In genomic region chr19:16330811-16331690, GRCh38 we compare ENCODE assay signal across 11 cellular contexts. TPM values are rescaled to one million over a fixed set of nuclear protein-coding genes. Genes with fewer than 3 reads are reported as not detected.
DNase-seq lines count a peak whose midpoint lies in the region; ATAC-seq and TF ChIP-seq lines count a peak whose summit lies in the region.
"Had no signal": no experiment of that assay in that cellular context is flagged by ENCODE, and none has a peak within 500 bp of the region (broad histone marks: within the 10 kb centered on the region; RNA-seq: fewer than 3 reads in every experiment).

No MANE protein-coding gene starts in this region.

- no peak for ATAC-seq in IMR-90 (ENCODE audit: low read depth)
- no peak for ATAC-seq in lung (ENCODE audit: insufficient read depth, low FRiP score)
- ATAC-seq in HG02759 (IDR thresholded peaks at IDR 0.05; ENCODE audit: unreplicated experiment): no peak
- ATAC-seq in GM18498 (IDR thresholded peaks at IDR 0.05; ENCODE audit: unreplicated experiment): no peak

- peak overlapping the region; percentile 100 for H3K4me3 Mint-ChIP-seq in activated naive CD4-positive, alpha-beta T cell treated with anti-CD3 and anti-CD28 coated beads, Interleukin-2, amount 10 ng/mL, durations not matched to agents 7 days and 5 days

- TF ChIP-seq RAD21 in IMR-90 (IDR thresholded peaks at IDR 0.05; ENCODE audit: low read length): no peak

- peaks cover 37% of the 10 kb centered on the region for H3K27me3 Mint-ChIP-seq in activated naive CD4-positive, alpha-beta T cell treated with anti-CD3 and anti-CD28 coated beads, Interleukin-2, amount 10 ng/mL, durations not matched to agents 7 days and 5 days

- peak overlapping the region in 9 of 11 experiments; percentile 90 to 99 (median 98); a peak in 16 of 22 replicates for H3K4me2 ChIP-seq in BLaER1 treated with 17β-estradiol and CSF1 and Interleukin-3, amounts not matched to agents 10 nM and 100 nM
- H3K4me2 ChIP-seq in IMR-90 (ENCODE audit: low read depth, low read length): no peak overlapping the region

- H3K79me1 ChIP-seq in IMR-90 (ENCODE audit: low read depth in 1 of 2, low read length in 2 of 2): peaks cover 2 to 23% of the 10 kb centered on the region in 2 experiments; a peak in 3 of 4 replicates

- H3K9me1 ChIP-seq in IMR-90 (ENCODE audit: insufficient read depth, low read length): 0 out of 2 replicates have a peak, but pooled peaks cover 3% of the 10 kb centered on the region

- no peak for TF ChIP-seq CTCF in IMR-90 (conservative IDR thresholded peaks at IDR 0.05; ENCODE audit: low read depth, low read length)
- TF ChIP-seq CTCF in lung (IDR thresholded peaks at IDR 0.05; ENCODE audit: control extremely low read depth, extremely low read depth): no peak

- H4K20me1 ChIP-seq in BLaER1 treated with 17β-estradiol and CSF1 and Interleukin-3, amounts not matched to agents 10 nM and 100 nM: peaks cover 10 to 22% (median 14%) of the 10 kb centered on the region in 11 experiments; a peak in 21 of 22 replicates
- H4K20me1 ChIP-seq in IMR-90 (ENCODE audit: insufficient read depth, low read length): peaks cover 33% of the 10 kb centered on the region

- peak; percentile 70 for TF ChIP-seq POLR2A in IMR-90 (IDR thresholded peaks at IDR 0.05; ENCODE audit: low read depth, low read length)

- no peak overlapping the region for H3K4me3 ChIP-seq in BLaER1 treated with 17β-estradiol and CSF1 and Interleukin-3, amounts not matched to agents 10 nM and 100 nM
- H3K4me3 ChIP-seq in IMR-90 (ENCODE audit: insufficient read depth, low read depth, low read length) (no peak overlapping the region), lung (no peak overlapping the region)
- H3K4me3 ChIP-seq: body of pancreas, right lobe of liver had no signal

- intact Hi-C loops in IMR-90 (cut with micrococcal nuclease): no loop called here

- peaks cover 0 to 8% (median 0%) of the 10 kb centered on the region in 11 experiments; a peak in 6 of 22 replicates for H3K27me3 ChIP-seq in BLaER1 treated with 17β-estradiol and CSF1 and Interleukin-3, amounts not matched to agents 10 nM and 100 nM
- H3K27me3 ChIP-seq in IMR-90 (ENCODE audit: control insufficient read depth, insufficient read depth, low read length): no peaks in the 10 kb centered on the region
- no peaks in the 10 kb centered on the region for H3K27me3 ChIP-seq in lung (ENCODE audit: control insufficient read depth, insufficient read depth)
- H3K27me3 ChIP-seq: body of pancreas, right lobe of liver had no signal

- H2BK15ac ChIP-seq in IMR-90 (ENCODE audit: low read depth, low read length): no peak overlapping the region

- H3K4me1 Mint-ChIP-seq in activated naive CD4-positive, alpha-beta T cell treated with anti-CD3 and anti-CD28 coated beads, Interleukin-2, amount 10 ng/mL, durations not matched to agents 7 days and 5 days: peaks cover 51% of the 10 kb centered on the region

- BruUV-seq in IMR-90 (replicated peaks; lab: Mats Ljungman, UMichigan): no TSS peak

- H2BK120ac ChIP-seq in IMR-90 (ENCODE audit: low read depth, low read length): no peak overlapping the region

- H3K9me3 ChIP-seq in BLaER1 treated with 17β-estradiol and CSF1 and Interleukin-3, amounts not matched to agents 10 nM and 100 nM (replicated peaks in 1 of 11): peaks cover 0 to 2% (median 0%) of the 10 kb centered on the region in 11 experiments; a peak in 6 of 22 replicates
- H3K9me3 ChIP-seq in IMR-90 (ENCODE audit: control insufficient read depth, insufficient read depth, low read length): no peaks in the 10 kb centered on the region
- H3K9me3 ChIP-seq in lung (ENCODE audit: control insufficient read depth in 2 of 2, insufficient read depth in 1 of 2, low read length in 1 of 2): no peaks in the 10 kb centered on the region
- H3K9me3 ChIP-seq: body of pancreas, right lobe of liver had no signal

- no peak overlapping the region for H2AFZ ChIP-seq in IMR-90 (replicated peaks; ENCODE audit: low read length, poor library complexity)

- H3K27ac ChIP-seq in BLaER1 treated with 17β-estradiol and CSF1 and Interleukin-3, amounts not matched to agents 10 nM and 100 nM: peak overlapping the region in 10 of 11 experiments; percentile 92 to 99 (median 96); a peak in 20 of 22 replicates
- H3K27ac ChIP-seq in IMR-90 (ENCODE audit: insufficient read depth, low read length) (no peak overlapping the region), lung (ENCODE audit: low read depth in 1 of 2, low read length in 1 of 2) (peak overlapping the region; percentile 29 to 49)
- H3K27ac ChIP-seq: right lobe of liver had no signal

- H2AK9ac ChIP-seq in IMR-90 (replicated peaks; ENCODE audit: low read depth, low read length, poor library complexity): no peak overlapping the region

- in situ Hi-C loops in IMR-90 (cut with MboI; ENCODE audit: low sequenced_read_pairs): no loop called here

- no peak overlapping the region for H3K56ac ChIP-seq in IMR-90 (ENCODE audit: extremely low read depth, insufficient read depth, low read length)

- peaks cover 2% of the 10 kb centered on the region for H3K9me3 Mint-ChIP-seq in activated naive CD4-positive, alpha-beta T cell treated with anti-CD3 and anti-CD28 coated beads, Interleukin-2, amount 10 ng/mL, durations not matched to agents 7 days and 5 days

- dilution Hi-C loops in IMR-90 (cut with HindIII; ENCODE audit: low sequenced_read_pairs, unreplicated experiment): no loop called here

- H3K14ac ChIP-seq in IMR-90 (replicated peaks; ENCODE audit: low read depth, low read length): no peak overlapping the region

- CTCF ChIA-PET in IMR-90 (lab: Yijun Ruan, JAX): interaction anchor here (0.6 to 1.0 kb wide), 2 partner anchors 83 to 460 kb away, joined by 3 to 4 read pairs; no protein-coding TSS in a partner anchor
- CTCF ChIA-PET in activated naive CD4-positive, alpha-beta T cell treated with anti-CD3 and anti-CD28 coated beads, Interleukin-2, amount 10 ng/mL, durations not matched to agents 7 days and 5 days (lab: Charles Lee): interaction anchor here (1.0 to 4.8 kb wide), 7 partner anchors 11 to 84 kb away, joined by 3 to 39 read pairs (median 8); no protein-coding TSS in a partner anchor

- no peak overlapping the region for H4K91ac ChIP-seq in IMR-90 (ENCODE audit: insufficient read depth, low read depth, low read length)

- DNase-seq in IMR-90 (no peak), lung (ENCODE audit: low spot score) (no peak), SKM-1 treated with dmso at 0.1 percent for 144 hours (lab: John Stamatoyannopoulos, UW; ENCODE audit: unreplicated experiment) (no peak), occipital lobe (lab: John Stamatoyannopoulos, UW) (no peak)
- peak; percentile 59 for DNase-seq in activated naive CD4-positive, alpha-beta T cell treated with anti-CD3 and anti-CD28 coated beads, Interleukin-2, amount 10 ng/mL, durations not matched to agents 7 days and 5 days
- DNase-seq: H7 had no signal

- no peak overlapping the region for H4K8ac ChIP-seq in IMR-90 (ENCODE audit: low read depth in 2 of 2, low read length in 2 of 2)

- H3K18ac ChIP-seq in IMR-90 (ENCODE audit: low read depth, low read length): no peak overlapping the region

- peak overlapping the region; percentile 39; the same call in 1 of the 2 replicates for H2BK20ac ChIP-seq in IMR-90 (ENCODE audit: low read depth, low read length)

- peak overlapping the region; percentile 100 for H3K27ac Mint-ChIP-seq in activated naive CD4-positive, alpha-beta T cell treated with anti-CD3 and anti-CD28 coated beads, Interleukin-2, amount 10 ng/mL, durations not matched to agents 7 days and 5 days

- H3K9ac ChIP-seq in BLaER1 treated with 17β-estradiol and CSF1 and Interleukin-3, amounts not matched to agents 10 nM and 100 nM: peak overlapping the region in 8 of 11 experiments; percentile 32 to 99 (median 98); a peak in 11 of 22 replicates
- H3K9ac ChIP-seq in IMR-90 (ENCODE audit: low read depth, low read length): no peak overlapping the region

- POLR2A ChIA-PET in IMR-90 (lab: Charles Lee; ENCODE audit: unreplicated experiment): no interaction called here

- no peak overlapping the region for H3K4ac ChIP-seq in IMR-90 (ENCODE audit: low read depth, low read length)

- peaks cover 46 to 70% (median 50%) of the 10 kb centered on the region in 10 experiments for H3K4me1 ChIP-seq in BLaER1 treated with 17β-estradiol and CSF1 and Interleukin-3, amounts not matched to agents 10 nM and 100 nM
- H3K4me1 ChIP-seq in IMR-90 (ENCODE audit: control insufficient read depth, insufficient read depth, low read length) (peaks cover 16% of the 10 kb centered on the region), lung (ENCODE audit: control insufficient read depth in 2 of 2, insufficient read depth in 2 of 2, low read length in 2 of 2) (peaks cover 0 to 4% of the 10 kb centered on the region in 2 donors)
- H3K4me1 ChIP-seq: right lobe of liver had no signal

- H2AK5ac ChIP-seq in IMR-90 (ENCODE audit: low read depth, low read length): peak overlapping the region; percentile 76; the same call in 1 of the 2 replicates

- H3K23ac ChIP-seq in IMR-90 (ENCODE audit: low read depth, low read length): no peak overlapping the region

- WGBS in IMR-90 (ENCODE audit: extremely low coverage in 2 of 2, insufficient read length in 1 of 2), 2 experiments: 90% methylated on average over 2 of the region's 16 CpGs; no CpG with 5 or more reads in 1 of the 2 experiments
- WGBS in lung, 2 donors: 81 to 88% methylated on average over 16 of the region's 16 CpGs

- no peak overlapping the region for H4K5ac ChIP-seq in IMR-90 (ENCODE audit: low read depth, low read length)

- H3K36me3 Mint-ChIP-seq in activated naive CD4-positive, alpha-beta T cell treated with anti-CD3 and anti-CD28 coated beads, Interleukin-2, amount 10 ng/mL, durations not matched to agents 7 days and 5 days: peaks cover 43% of the 10 kb centered on the region

- H3K36me3 ChIP-seq in BLaER1 treated with 17β-estradiol and CSF1 and Interleukin-3, amounts not matched to agents 10 nM and 100 nM: peaks cover 11 to 33% (median 21%) of the 10 kb centered on the region in 11 experiments; a peak in 21 of 22 replicates
- peaks cover 12% of the 10 kb centered on the region for H3K36me3 ChIP-seq in IMR-90 (ENCODE audit: control insufficient read depth, insufficient read depth, low read length)
- peaks cover 9 to 10% of the 10 kb centered on the region in 2 donors for H3K36me3 ChIP-seq in lung (ENCODE audit: control insufficient read depth in 2 of 2, insufficient read depth in 2 of 2, low read length in 2 of 2)

- no peak overlapping the region for H2BK5ac ChIP-seq in IMR-90 (ENCODE audit: low read depth, low read length, poor library complexity, severe bottlenecking)

TF ChIP-seq in IMR-90, 13 proteins besides CTCF, POLR2A, EP300 and RAD21:
- TF ChIP-seq MXI1 (IDR thresholded peaks at IDR 0.05; ENCODE audit: borderline replicate concordance, low read depth, low read length): no peak
- TF ChIP-seq FOS (IDR thresholded peaks at IDR 0.05; ENCODE audit: low read depth, low read length): 0 out of 2 replicates have a peak, but pooled peaks have one; percentile 7
- TF ChIP-seq BHLHE40 (IDR thresholded peaks at IDR 0.05; ENCODE audit: low read depth, low read length): no peak

RNA-seq across cellular contexts. Expression of gene KLF2, which starts 6.4 kb away (rescaled TPM):
- total RNA-seq in IMR-90 (2012; rRNA removed) (1.1 and 3.3 TPM in 2 replicates), lung (100 to 1,000 TPM in 1 of 2 donors, 10 to 100 TPM in 1; 32.5 to 104 TPM), occipital lobe (3.1 TPM)
- polyA plus RNA-seq in IMR-90 (2012; rRNA removed) (34.4 and 38.9 TPM in 2 replicates), lung (100 to 1,000 TPM in 1 of 2 donors, 1 to 10 TPM in 1; 7.7 to 121 TPM)
- polyA plus RNA-seq in IMR-90 (2012; cell fraction: cytosol; rRNA removed): 49.1 and 78.5 TPM in 2 replicates
- polyA plus RNA-seq in IMR-90 (2012; cell fraction: nucleus; rRNA removed; ENCODE audit: low replicate concordance): 129 and 171 TPM in 2 replicates
- total RNA-seq: H7 had no signal
